ENCODE assay signal across 11 cellular contexts in genomic region chr16:1333854-1334719, GRCh38. TPM values are rescaled to one million over a fixed set of nuclear protein-coding genes. Genes with fewer than 3 reads are reported as not detected.
DNase-seq lines count a peak whose midpoint lies in the region; ATAC-seq and TF ChIP-seq lines count a peak whose summit lies in the region.
"Had no signal": no experiment of that assay in that cellular context is flagged by ENCODE, and none has a peak within 500 bp of the region (broad histone marks: within the 10 kb centered on the region; RNA-seq: fewer than 3 reads in every experiment).

No MANE protein-coding gene starts in this region.

- no peak overlapping the region for H2BK15ac ChIP-seq in mesenchymal stem cell (ENCODE audit: low read depth, poor library complexity, severe bottlenecking)

- no peak overlapping the region for H3K4ac ChIP-seq in mesenchymal stem cell (ENCODE audit: low read depth in 1 of 2, low read length in 2 of 2)

- H3K4me2 ChIP-seq in mesenchymal stem cell (ENCODE audit: low read length, poor library complexity, severe bottlenecking), result peak overlapping the region; percentile 18

- H3K36me3 Mint-ChIP-seq in osteocyte (ENCODE audit: unreplicated experiment), result no peaks in the 10 kb centered on the region

- peak overlapping the region; percentile 77 for H4K8ac ChIP-seq in mesenchymal stem cell (ENCODE audit: low read length)

- H3K14ac ChIP-seq in mesenchymal stem cell (ENCODE audit: low read length in 2 of 2), result no peak overlapping the region

- H3K4me3 Mint-ChIP-seq in osteocyte (ENCODE audit: unreplicated experiment), result no peak overlapping the region

- ATAC-seq in heart left ventricle, result no peak
- no peak for ATAC-seq in left ventricle myocardium superior
- ATAC-seq in upper lobe of right lung, result no peak
- no peak for ATAC-seq in GM18861 (IDR thresholded peaks at IDR 0.05; ENCODE audit: unreplicated experiment)
- no peak for ATAC-seq in GM19455 (IDR thresholded peaks at IDR 0.05; ENCODE audit: unreplicated experiment)

- no peaks in the 10 kb centered on the region for H3K9me3 Mint-ChIP-seq in osteocyte (ENCODE audit: unreplicated experiment)
- H3K9me3 Mint-ChIP-seq: activated T-cell treated with anti-CD3 and anti-CD28 coated beads, Interleukin-2, amount 50 U/mL, for 72 hours had no signal

- H3K27me3 Mint-ChIP-seq in osteocyte (ENCODE audit: unreplicated experiment), result peaks cover 34% of the 10 kb centered on the region

- H3K9ac ChIP-seq in colonic mucosa (ENCODE audit: low read depth in 2 of 2, low read length in 2 of 2), result peak overlapping the region in 1 of 2 donors; percentile 60
- H3K9ac ChIP-seq in mesenchymal stem cell (ENCODE audit: low read length), result no peak overlapping the region

- no peaks in the 10 kb centered on the region for H3K79me1 ChIP-seq in mesenchymal stem cell (replicated peaks; ENCODE audit: low read length, poor library complexity, severe bottlenecking)

- H4K91ac ChIP-seq in mesenchymal stem cell (ENCODE audit: low read length), result peak overlapping the region; percentile 30

- no peak for TF ChIP-seq POLR2A in heart left ventricle (IDR thresholded peaks at IDR 0.05)

- intact Hi-C loops in heart left ventricle (cut with DNase I) (no loop called here), left ventricle myocardium superior (cut with micrococcal nuclease) (no loop called here), colonic mucosa (cut with DNase I) (no loop called here), upper lobe of right lung (cut with DNase I) (no loop called here)

- WGBS in heart left ventricle, 4 donors, result 2 to 5% (median 3%) methylated on average over 34 to 78 of the region's 78 CpGs
- WGBS in mesenchymal stem cell, result 10% methylated on average over 43 of the region's 78 CpGs

- H3K27ac ChIP-seq in heart left ventricle (peak overlapping the region in 3 of 12 donors; percentile 76 to 83 (median 81)), colonic mucosa (no peak overlapping the region), mesenchymal stem cell (ENCODE audit: low read length, poor library complexity, severe bottlenecking) (no peak overlapping the region), upper lobe of right lung (no peak overlapping the region)

- H2BK12ac ChIP-seq in mesenchymal stem cell (ENCODE audit: low read length in 2 of 2), result peak overlapping the region in 1 of 2 experiments; percentile 25

- no peak for TF ChIP-seq CTCF in heart left ventricle (IDR thresholded peaks at IDR 0.05)
- TF ChIP-seq CTCF in colonic mucosa (IDR thresholded peaks at IDR 0.05), result no peak
- TF ChIP-seq CTCF in upper lobe of right lung (IDR thresholded peaks at IDR 0.05), result no peak
- no peak for TF ChIP-seq CTCF in osteocyte (IDR thresholded peaks at IDR 0.05)

- H2BK120ac ChIP-seq in mesenchymal stem cell (ENCODE audit: low read depth, low read length), result no peak overlapping the region

- peaks cover 0 to 38% (median 25%) of the 10 kb centered on the region in 12 donors for H3K4me1 ChIP-seq in heart left ventricle
- H3K4me1 ChIP-seq in colonic mucosa, result peaks cover 19% of the 10 kb centered on the region
- H3K4me1 ChIP-seq in mesenchymal stem cell (ENCODE audit: control insufficient read depth, insufficient read depth, low read depth, low read length), result peaks cover 28% of the 10 kb centered on the region
- peaks cover 32% of the 10 kb centered on the region for H3K4me1 ChIP-seq in upper lobe of right lung

- H3K4me3 ChIP-seq in heart left ventricle, result peak overlapping the region; percentile 41 to 65 (median 56)
- peak overlapping the region; percentile 33 for H3K4me3 ChIP-seq in colonic mucosa
- peak overlapping the region in 1 of 2 experiments; percentile 16 for H3K4me3 ChIP-seq in mesenchymal stem cell (ENCODE audit: insufficient read depth in 1 of 2, low read depth in 1 of 2, low read length in 2 of 2)
- peak overlapping the region; percentile 36 for H3K4me3 ChIP-seq in upper lobe of right lung
- H3K4me3 ChIP-seq: GM12878 had no signal

- peak overlapping the region; percentile 18 for H2AFZ ChIP-seq in mesenchymal stem cell (ENCODE audit: low read depth, low read length)

- no peak overlapping the region for H2BK5ac ChIP-seq in mesenchymal stem cell (ENCODE audit: low read depth, low read length, poor library complexity, severe bottlenecking)

- H3K9me3 ChIP-seq in heart left ventricle (peaks cover 0 to 6% (median 0%) of the 10 kb centered on the region in 12 donors), colonic mucosa (no peaks in the 10 kb centered on the region), mesenchymal stem cell (ENCODE audit: control insufficient read depth, low read length) (no peaks in the 10 kb centered on the region), upper lobe of right lung (no peaks in the 10 kb centered on the region)

- H2AK5ac ChIP-seq in mesenchymal stem cell (ENCODE audit: low read length, severe bottlenecking), result no peak overlapping the region

- peaks cover 8 to 47% (median 30%) of the 10 kb centered on the region in 9 donors for H3K27me3 ChIP-seq in heart left ventricle
- H3K27me3 ChIP-seq in colonic mucosa, result peaks cover 49% of the 10 kb centered on the region
- peaks cover 71 to 78% of the 10 kb centered on the region in 2 experiments for H3K27me3 ChIP-seq in mesenchymal stem cell (ENCODE audit: control insufficient read depth in 1 of 2, insufficient read depth in 1 of 2, low read length in 2 of 2)
- H3K27me3 ChIP-seq in upper lobe of right lung, result peaks cover 55% of the 10 kb centered on the region

- peaks cover 11% of the 10 kb centered on the region for H3K4me1 Mint-ChIP-seq in osteocyte (ENCODE audit: unreplicated experiment)

- H3K27ac Mint-ChIP-seq in osteocyte (ENCODE audit: unreplicated experiment), result no peak overlapping the region
- H3K27ac Mint-ChIP-seq: activated T-cell treated with anti-CD3 and anti-CD28 coated beads, Interleukin-2, amount 50 U/mL, for 72 hours had no signal

- DNase-seq in heart left ventricle (no peak), left ventricle myocardium superior (no peak), colonic mucosa (no peak), mesenchymal stem cell (no peak), upper lobe of right lung (no peak), osteocyte (ENCODE audit: extremely low spot score, unreplicated experiment) (no peak)
- DNase-seq: C1 segment of cervical spinal cord had no signal

- H3K36me3 ChIP-seq in heart left ventricle (no peaks in the 10 kb centered on the region), colonic mucosa (no peaks in the 10 kb centered on the region), mesenchymal stem cell (ENCODE audit: control insufficient read depth in 1 of 2, insufficient read depth in 2 of 2, low read depth in 1 of 2, low read length in 2 of 2) (no peaks in the 10 kb centered on the region), upper lobe of right lung (no peaks in the 10 kb centered on the region)

- peak overlapping the region in 1 of 2 experiments; percentile 67 for H3K23ac ChIP-seq in mesenchymal stem cell (ENCODE audit: low read length in 2 of 2)

- H3K18ac ChIP-seq in mesenchymal stem cell (ENCODE audit: low read depth in 1 of 2, low read length in 2 of 2), result peak overlapping the region; percentile 59 to 63

RNA-seq across cellular contexts. Expression of gene BAIAP3, which starts 0.6 kb away (rescaled TPM):
- 1 to 10 TPM in 8 of 9 donors, under 1 TPM in 1; 0.88 to 4.0 (median 2.6) TPM for total RNA-seq in heart left ventricle
- 1 to 10 TPM; 1.7 to 2.6 TPM for polyA plus RNA-seq in heart left ventricle
- total RNA-seq in left ventricle myocardium superior, result 5.2 TPM
- total RNA-seq in colonic mucosa, result 1 to 10 TPM; 5.5 to 9.8 TPM
- 3.2 TPM for polyA plus RNA-seq in mesenchymal stem cell (2013, experiment 1 of 2)
- polyA plus RNA-seq in mesenchymal stem cell (2013, experiment 2 of 2), result 3.6 TPM
- 3.0 TPM for total RNA-seq in upper lobe of right lung
- total RNA-seq in osteocyte, result 0.42 and 0.48 TPM in 2 replicates

RNA-seq across cellular contexts. Expression of gene TSR3, which starts 17.6 kb away (rescaled TPM):
- total RNA-seq in heart left ventricle (100 to 1,000 TPM in 1 of 9 donors, 10 to 100 TPM in 8; 46.3 to 108 (median 58.9) TPM), left ventricle myocardium superior (55.9 TPM), colonic mucosa (10 to 100 TPM; 39.6 to 74.4 TPM), upper lobe of right lung (43.8 TPM), osteocyte (58.0 and 59.2 TPM in 2 replicates)
- polyA plus RNA-seq in heart left ventricle, result 10 to 100 TPM; 60.0 to 75.4 TPM
- 43.6 TPM for polyA plus RNA-seq in mesenchymal stem cell (2013, experiment 1 of 2)
- polyA plus RNA-seq in mesenchymal stem cell (2013, experiment 2 of 2), result 42.3 TPM

RNA-seq across cellular contexts. Expression of gene GNPTG, which starts 17.6 kb away (rescaled TPM):
- total RNA-seq in heart left ventricle (10 to 100 TPM; 25.4 to 54.2 (median 31.0) TPM), left ventricle myocardium superior (37.6 TPM), colonic mucosa (10 to 100 TPM; 48.2 to 59.1 TPM), upper lobe of right lung (82.9 TPM), osteocyte (92.4 and 94.3 TPM in 2 replicates)
- polyA plus RNA-seq in heart left ventricle, result 10 to 100 TPM; 31.9 to 45.0 TPM
- polyA plus RNA-seq in mesenchymal stem cell (2013, experiment 1 of 2), result 46.5 TPM
- 45.8 TPM for polyA plus RNA-seq in mesenchymal stem cell (2013, experiment 2 of 2)

RNA-seq across cellular contexts. Expression of gene UBE2I, which starts 24.7 kb away (rescaled TPM):
- total RNA-seq in heart left ventricle (100 to 1,000 TPM in 2 of 9 donors, 10 to 100 TPM in 7; 59.3 to 105 (median 85.9) TPM), left ventricle myocardium superior (93.8 TPM), colonic mucosa (100 to 1,000 TPM; 101 to 143 TPM), upper lobe of right lung (95.6 TPM), osteocyte (118 and 131 TPM in 2 replicates)
- 10 to 100 TPM; 67.2 to 73.4 TPM for polyA plus RNA-seq in heart left ventricle
- polyA plus RNA-seq in mesenchymal stem cell (2013, experiment 1 of 2), result 146 TPM
- polyA plus RNA-seq in mesenchymal stem cell (2013, experiment 2 of 2), result 147 TPM
